In genomic region chr5:82174128-82174918, GRCh38 we compare ENCODE assay signal across 8 cellular contexts.
A peak's percentile ranks its signal among the peaks of the same experiment; 100 is the strongest.
DNase-seq lines count a peak whose midpoint lies in the region; ATAC-seq and TF ChIP-seq lines count a peak whose summit lies in the region.

No MANE protein-coding gene starts in this region.

- H2AFZ ChIP-seq in ACC112 (ENCODE audit: low read length, unreplicated experiment) = no peak overlapping the region

- no peaks in the 10 kb centered on the region for H3K4me1 ChIP-seq in ACC112 (ENCODE audit: control insufficient read depth, insufficient read depth, low read length, unreplicated experiment)

- no peak overlapping the region for H3K4me3 ChIP-seq in ACC112 (ENCODE audit: low read depth, low read length)
- no peak overlapping the region for H3K4me3 ChIP-seq in coronary artery

- peak; percentile 34 for TF ChIP-seq CTCF in coronary artery (IDR thresholded peaks at IDR 0.05)

- peak overlapping the region; percentile 46 for H3K27ac ChIP-seq in ACC112 (ENCODE audit: low read depth, low read length)
- peak overlapping the region in 1 of 2 donors; percentile 9 for H3K27ac ChIP-seq in coronary artery

- H3K27me3 ChIP-seq in ACC112 (ENCODE audit: insufficient read depth, low read length) = no peaks in the 10 kb centered on the region

- DNase-seq in NCI-H1694 (lab: John Stamatoyannopoulos, UW) (peak; percentile 55), coronary artery (ENCODE audit: low spot score) (no peak), lung microvascular endothelial cell (ENCODE audit: low read depth in 2 of 2) (peak; percentile 67 to 75)
- peak; percentile 12 to 33 for DNase-seq in stimulated activated CD8-positive, alpha-beta memory T cell treated with anti-CD3 and anti-CD28 coated beads, Interleukin-7, amount 100 ng/mL, for 4 hours (ENCODE audit: low read depth in 2 of 2)

- no peaks in the 10 kb centered on the region for H3K36me3 ChIP-seq in ACC112 (ENCODE audit: insufficient read depth, low read length)

- H3K79me2 ChIP-seq in ACC112 (ENCODE audit: control insufficient read depth, insufficient read depth, low read length, unreplicated experiment) = no peaks in the 10 kb centered on the region

- TF ChIP-seq POLR2A in GM18505 (IDR thresholded peaks at IDR 0.05; ENCODE audit: borderline replicate concordance, extremely low read depth, insufficient read depth, insufficient read length) = no peak

- ATAC-seq in GM18505 (IDR thresholded peaks at IDR 0.05; ENCODE audit: unreplicated experiment) (peak; percentile 98), HG02884 (IDR thresholded peaks at IDR 0.05; ENCODE audit: unreplicated experiment) (peak; percentile 98)
- peak; percentile 89 to 95 for ATAC-seq in activated CD4-positive, CD25-positive, alpha-beta regulatory T cell treated with anti-CD3 and anti-CD28 coated beads, Interleukin-2, amount 50 U/mL, for 24 hours
